In genomic region chr12:29889737-29890136, GRCh38 we compare ENCODE assay signal across 8 cellular contexts.
DNase-seq lines count a peak whose midpoint lies in the region; ATAC-seq and TF ChIP-seq lines count a peak whose summit lies in the region.

No MANE protein-coding gene starts in this region.

- H3K9me3 Mint-ChIP-seq in GM23338 (peaks cover 29% of the 10 kb centered on the region), progenitor cell of endocrine pancreas (ENCODE audit: low read depth) (peaks cover 8% of the 10 kb centered on the region)

- H3K79me2 ChIP-seq in ACC112 (ENCODE audit: control insufficient read depth, insufficient read depth, low read length, unreplicated experiment), result no peaks in the 10 kb centered on the region
- H3K79me2 ChIP-seq in GM23338 (replicated peaks; ENCODE audit: insufficient read depth), result no peaks in the 10 kb centered on the region

- H4K20me1 ChIP-seq in GM23338 (replicated peaks; ENCODE audit: insufficient read depth), result no peaks in the 10 kb centered on the region

- H3K27ac Mint-ChIP-seq in GM23338 (no peak overlapping the region), progenitor cell of endocrine pancreas (no peak overlapping the region)

- peak overlapping the region; percentile 21 for H2AFZ ChIP-seq in ACC112 (ENCODE audit: low read length, unreplicated experiment)
- no peak overlapping the region for H2AFZ ChIP-seq in GM23338

- no peaks in the 10 kb centered on the region for H3K9me3 ChIP-seq in Panc1 (ENCODE audit: control insufficient read depth, insufficient read depth, low read depth, low read length)

- H3K4me3 Mint-ChIP-seq in GM23338 (no peak overlapping the region), progenitor cell of endocrine pancreas (ENCODE audit: low read depth) (no peak overlapping the region)

- H3K27ac ChIP-seq in ACC112 (ENCODE audit: low read depth, low read length) (no peak overlapping the region), GM23338 (ENCODE audit: low read depth) (no peak overlapping the region), Panc1 (ENCODE audit: low read length) (no peak overlapping the region)

- intact Hi-C loops in Panc1 (cut with micrococcal nuclease; ENCODE audit: unreplicated experiment), result no loop called here

- H3K4me2 ChIP-seq in GM23338, result no peak overlapping the region

- in situ Hi-C loops in Panc1 (cut with HindIII; ENCODE audit: low pct_unique_long_range_greater_than_20kb, low sequenced_read_pairs), result no loop called here

- no peak overlapping the region for H3K4me3 ChIP-seq in ACC112 (ENCODE audit: low read depth, low read length)
- no peak overlapping the region for H3K4me3 ChIP-seq in GM23338
- H3K4me3 ChIP-seq in Panc1 (ENCODE audit: low read depth in 2 of 2, low read length in 2 of 2), result no peak overlapping the region

- H3K36me3 ChIP-seq in ACC112 (ENCODE audit: insufficient read depth, low read length) (no peaks in the 10 kb centered on the region), GM23338 (ENCODE audit: insufficient read depth) (no peaks in the 10 kb centered on the region), Panc1 (ENCODE audit: control insufficient read depth, insufficient read depth, low read length) (no peaks in the 10 kb centered on the region)

- POLR2A ChIA-PET in Panc1 (lab: Charles Lee), result no interaction called here

- DNase-seq in GM23338 (ENCODE audit: low spot score) (peak; percentile 94), Panc1 (ENCODE audit: low read depth, low spot score) (no peak), fibroblast of peridontal ligament (ENCODE audit: extremely low read depth) (peak; percentile 64), progenitor cell of endocrine pancreas (ENCODE audit: low spot score, unreplicated experiment) (peak; percentile 37), D341Med (ENCODE audit: low spot score) (no peak), T-helper 9 cell (no peak)

- CTCF ChIA-PET in Panc1 (lab: Charles Lee), result interaction anchor here (0.6 kb wide), 1 partner anchor 231 kb away, joined by 4 read pairs; no protein-coding TSS in a partner anchor

- ATAC-seq in GM23338, result peak; percentile 77
- no peak for ATAC-seq in Panc1
- ATAC-seq in HG02970 (IDR thresholded peaks at IDR 0.05; ENCODE audit: low FRiP score, unreplicated experiment), result no peak

- H3K27me3 Mint-ChIP-seq in GM23338 (ENCODE audit: insufficient read depth, low read depth, poor library complexity), result peaks cover 8% of the 10 kb centered on the region
- no peaks in the 10 kb centered on the region for H3K27me3 Mint-ChIP-seq in progenitor cell of endocrine pancreas

- TF ChIP-seq CTCF in GM23338 (conservative IDR thresholded peaks at IDR 0.05; ENCODE audit: low read depth in 2 of 2) (peak; percentile 89 to 90), Panc1 (IDR thresholded peaks at IDR 0.05) (peak; percentile 55), progenitor cell of endocrine pancreas (IDR thresholded peaks at IDR 0.05; ENCODE audit: unreplicated experiment) (peak; percentile 56)

- BruUV-seq in Panc1 (replicated peaks; lab: Mats Ljungman, UMichigan), result no TSS peak

- H3K27me3 ChIP-seq in ACC112 (ENCODE audit: insufficient read depth, low read length) (no peaks in the 10 kb centered on the region), GM23338 (ENCODE audit: insufficient read depth) (no peaks in the 10 kb centered on the region), Panc1 (ENCODE audit: control insufficient read depth, insufficient read depth, low read length) (no peaks in the 10 kb centered on the region)

- H3K36me3 Mint-ChIP-seq in GM23338 (ENCODE audit: low read depth), result peaks cover 34% of the 10 kb centered on the region
- peaks cover 2% of the 10 kb centered on the region for H3K36me3 Mint-ChIP-seq in progenitor cell of endocrine pancreas (ENCODE audit: insufficient read depth)

- H3K9me2 ChIP-seq in GM23338 (ENCODE audit: insufficient read depth), result peaks cover 7% of the 10 kb centered on the region

- H3K4me1 ChIP-seq in ACC112 (ENCODE audit: control insufficient read depth, insufficient read depth, low read length, unreplicated experiment), result no peaks in the 10 kb centered on the region
- H3K4me1 ChIP-seq in GM23338 (ENCODE audit: insufficient read depth), result no peaks in the 10 kb centered on the region; the same call in 1 of the 2 replicates
- H3K4me1 ChIP-seq in Panc1 (ENCODE audit: control insufficient read depth, insufficient read depth, low read length), result no peaks in the 10 kb centered on the region

- H3K4me1 Mint-ChIP-seq in GM23338, result peaks cover 10% of the 10 kb centered on the region
- no peaks in the 10 kb centered on the region for H3K4me1 Mint-ChIP-seq in progenitor cell of endocrine pancreas (ENCODE audit: low read depth)

- no peaks in the 10 kb centered on the region for H3F3A ChIP-seq in GM23338 (replicated peaks; ENCODE audit: low read depth)

TF ChIP-seq in GM23338, 12 proteins besides CTCF, POLR2A, EP300 and RAD21 (continues in another document):
- TF ChIP-seq REST (IDR thresholded peaks at IDR 0.05; ENCODE audit: unreplicated experiment), result no peak

Comparison
In these comparisons a context has a peak if more than half of its experiments do, and no peak if none do; other contexts are left out.
1. DNase-seq: peak in GM23338 (single experiment), fibroblast of peridontal ligament (single experiment) and progenitor cell of endocrine pancreas (single experiment); none in Panc1 (single experiment), D341Med (single experiment) and T-helper 9 cell (single experiment).
2. Peak in every context shown above with its lines, with median percentiles within 50 percentile points of each other: CTCF ChIP-seq.